ENCODE assay signal across 8 cellular contexts in the genomic region with DNA sequence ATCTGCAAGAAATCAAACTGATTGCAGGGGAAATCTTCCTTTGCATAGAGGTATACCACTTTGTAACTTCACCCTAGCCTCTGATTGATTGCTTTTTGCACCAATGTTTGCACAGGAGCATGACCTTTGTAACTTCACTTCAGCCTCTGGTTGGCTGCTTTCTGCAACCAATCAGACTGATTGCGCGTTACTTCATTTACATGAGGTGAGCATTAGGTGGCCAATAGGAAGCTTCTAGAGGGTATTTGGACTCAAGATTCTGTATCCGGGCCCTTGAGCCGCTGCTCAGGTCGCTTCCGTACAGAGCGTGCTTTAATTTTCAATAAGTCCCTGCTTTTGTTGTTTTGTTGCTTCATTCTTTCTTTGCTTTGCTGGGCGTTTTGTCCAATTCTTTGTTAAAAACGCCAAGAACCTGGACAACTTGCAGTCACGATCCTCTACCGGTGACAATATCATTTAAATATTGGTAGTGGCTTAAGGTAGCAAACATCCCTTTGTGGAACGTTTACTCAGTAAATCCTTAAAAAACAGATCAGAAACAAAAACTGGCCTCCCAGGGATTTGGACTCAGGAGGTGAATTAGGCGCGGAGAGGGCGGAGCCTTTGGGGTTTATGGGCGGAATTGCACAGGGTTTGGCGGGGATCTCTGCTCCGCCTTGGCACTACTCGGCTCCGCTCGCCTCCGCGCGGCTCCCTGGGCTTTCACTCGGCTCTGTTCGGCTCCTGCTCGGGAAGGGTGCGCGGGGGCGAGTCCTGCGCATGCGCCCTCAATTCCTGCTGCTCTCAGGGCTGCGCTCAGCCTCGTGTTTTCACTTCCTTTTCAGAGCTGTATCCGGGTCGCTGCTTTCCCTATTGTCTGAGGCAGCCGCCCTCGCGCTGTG. TPM values are rescaled to one million over a fixed set of nuclear protein-coding genes. Genes with fewer than 3 reads are reported as not detected.
DNase-seq lines count a peak whose midpoint lies in the region; ATAC-seq and TF ChIP-seq lines count a peak whose summit lies in the region.

TSS of gene PHF14 (plus strand) at position 812 of the 881 bp plus-strand sequence. CDS start 452 bp downstream, outside the sequence.

- H3K27ac Mint-ChIP-seq in activated CD4-positive, alpha-beta T cell treated with anti-CD3 and anti-CD28 coated beads, Interleukin-2, amount 10 ng/mL, durations not matched to agents 7 days and 5 days: peak within 1 kb of the TSS; percentile 93

- peaks cover 32% of the 10 kb centered on the region for H3K36me3 Mint-ChIP-seq in activated CD4-positive, alpha-beta T cell treated with anti-CD3 and anti-CD28 coated beads, Interleukin-2, amount 10 ng/mL, durations not matched to agents 7 days and 5 days (ENCODE audit: low read depth)

- peak within 1 kb of the TSS; percentile 97 for H3K9ac ChIP-seq in BLaER1

- H3K4me1 Mint-ChIP-seq in activated CD4-positive, alpha-beta T cell treated with anti-CD3 and anti-CD28 coated beads, Interleukin-2, amount 10 ng/mL, durations not matched to agents 7 days and 5 days: peaks cover 43% of the 10 kb centered on the region

- peak; percentile 98 for ATAC-seq in GM19328 (IDR thresholded peaks at IDR 0.05; ENCODE audit: unreplicated experiment)
- peak; percentile 95 for ATAC-seq in HG03520 (IDR thresholded peaks at IDR 0.05; ENCODE audit: unreplicated experiment)
- ATAC-seq in left colon: peak; percentile 95

- CTCF ChIA-PET in activated CD4-positive, alpha-beta T cell treated with anti-CD3 and anti-CD28 coated beads, Interleukin-2, amount 10 ng/mL, durations not matched to agents 7 days and 5 days (lab: Charles Lee): interaction anchor here (1.0 kb wide), 2 partner anchors 11 to 107 kb away, joined by 3 read pairs; no protein-coding TSS in a partner anchor

- peaks cover under 1% of the 10 kb centered on the region; the same call in 1 of the 2 replicates for H4K20me1 ChIP-seq in BLaER1

- H3K9me3 ChIP-seq in BLaER1: peaks cover under 1% of the 10 kb centered on the region; the same call in 1 of the 2 replicates

- peaks cover 29% of the 10 kb centered on the region for H3K4me1 ChIP-seq in BLaER1

- peak within 1 kb of the TSS; percentile 83 for H3K4me3 ChIP-seq in BLaER1
- H3K4me3 ChIP-seq in coronary artery: peak within 1 kb of the TSS; percentile 89

- POLR2A ChIA-PET in activated CD4-positive, alpha-beta T cell treated with anti-CD3 and anti-CD28 coated beads, Interleukin-2, amount 10 ng/mL, durations not matched to agents 7 days and 5 days (lab: Charles Lee): interaction anchor here (0.9 kb wide), 1 partner anchor 153 kb away, joined by 4 read pairs; no protein-coding TSS in a partner anchor

- intact Hi-C loops in left colon (cut with DNase I, micrococcal nuclease): no loop called here

- peak within 1 kb of the TSS; percentile 94 for H3K27ac ChIP-seq in BLaER1
- H3K27ac ChIP-seq in coronary artery: peak within 1 kb of the TSS; percentile 75 to 80

- peak; percentile 99 for DNase-seq in NCI-H69 (lab: John Stamatoyannopoulos, UW)
- DNase-seq in activated CD4-positive, alpha-beta T cell treated with anti-CD3 and anti-CD28 coated beads, Interleukin-2, amount 10 ng/mL, durations not matched to agents 7 days and 5 days: peak; percentile 96
- peak; percentile 96 for DNase-seq in coronary artery (ENCODE audit: low spot score)
- peak; percentile 97 to 98 for DNase-seq in left colon
- peak; percentile 97 for DNase-seq in stimulated activated CD4-positive, alpha-beta T cell treated with anti-CD3 and anti-CD28 coated beads, Interleukin-1b, Interleukin-23, amount 100 ng/mL, for 48 hours

- H3K4me3 Mint-ChIP-seq in activated CD4-positive, alpha-beta T cell treated with anti-CD3 and anti-CD28 coated beads, Interleukin-2, amount 10 ng/mL, durations not matched to agents 7 days and 5 days: peak within 1 kb of the TSS; percentile 92

- peaks cover 13% of the 10 kb centered on the region for H3K27me3 Mint-ChIP-seq in activated CD4-positive, alpha-beta T cell treated with anti-CD3 and anti-CD28 coated beads, Interleukin-2, amount 10 ng/mL, durations not matched to agents 7 days and 5 days

- no peak for TF ChIP-seq CTCF in coronary artery (IDR thresholded peaks at IDR 0.05)

- H3K36me3 ChIP-seq in BLaER1: peaks cover 22% of the 10 kb centered on the region; the same call in 1 of the 2 replicates

- peaks cover 6% of the 10 kb centered on the region for H3K9me3 Mint-ChIP-seq in activated CD4-positive, alpha-beta T cell treated with anti-CD3 and anti-CD28 coated beads, Interleukin-2, amount 10 ng/mL, durations not matched to agents 7 days and 5 days

- H3K4me2 ChIP-seq in BLaER1: peak within 1 kb of the TSS; percentile 87

- H3K27me3 ChIP-seq in BLaER1: no peaks in the 10 kb centered on the region

RNA-seq across cellular contexts. Expression of gene PHF14, which starts in this region (rescaled TPM):
- total RNA-seq in activated CD4-positive, alpha-beta T cell treated with anti-CD3 and anti-CD28 coated beads, Interleukin-2, amount 10 ng/mL, durations not matched to agents 7 days and 5 days: 10 to 100 TPM; 30.1 to 34.2 TPM
- total RNA-seq in left colon: 10 to 100 TPM; 26.4 to 30.9 TPM

Comparison
In these comparisons a context has a peak if more than half of its experiments do, and no peak if none do; other contexts are left out.
1. Peak in every context shown above with its lines: DNase-seq, ATAC-seq, H3K4me3 ChIP-seq and H3K27ac ChIP-seq.